8 cellular contexts compared by ENCODE assay signal in the genomic region with DNA sequence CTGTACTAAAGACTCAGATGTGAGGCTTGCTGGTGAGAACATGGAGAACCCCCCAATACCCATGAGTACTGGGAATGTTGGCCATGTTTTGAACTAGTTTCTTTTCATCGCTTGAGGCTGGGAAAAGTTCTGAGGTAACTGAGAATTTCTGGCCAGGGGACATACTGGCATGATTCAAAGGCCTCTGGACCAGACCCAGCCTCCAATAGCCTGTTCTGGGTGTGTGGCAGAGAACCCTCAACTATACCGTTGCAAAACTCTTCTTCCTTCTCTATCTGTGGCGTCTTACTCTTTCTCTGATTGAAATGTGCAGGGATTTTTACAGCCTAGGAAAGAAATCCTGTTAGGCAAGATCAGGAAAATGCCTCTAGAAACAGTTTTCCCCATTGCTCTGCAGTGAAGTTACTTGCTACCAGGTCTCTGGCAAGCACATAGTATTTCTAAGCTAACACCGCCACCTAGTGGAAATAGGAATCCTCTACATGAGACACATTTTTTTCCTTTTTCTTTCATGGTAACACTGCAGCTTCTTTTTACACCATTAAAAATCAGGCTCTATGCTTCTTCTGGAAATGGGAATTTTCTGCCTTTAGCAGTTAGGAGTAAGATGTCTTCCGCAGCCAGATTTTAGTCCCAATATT.
DNase-seq lines count a peak whose midpoint lies in the region; ATAC-seq, FAIRE-seq and TF ChIP-seq lines count a peak whose summit lies in the region.

No MANE protein-coding gene starts in this region.

- H3K4me1 ChIP-seq in CD4-positive, alpha-beta memory T cell (ENCODE audit: insufficient read depth, low read length): no peaks in the 10 kb centered on the region
- H3K4me1 ChIP-seq in mammary epithelial cell (ENCODE audit: insufficient read depth, low read length) (no peaks in the 10 kb centered on the region), keratinocyte (ENCODE audit: control insufficient read depth, extremely low read depth, insufficient read depth, low read length) (no peaks in the 10 kb centered on the region), suprapubic skin (no peaks in the 10 kb centered on the region)

- no peak overlapping the region for H3K27ac Mint-ChIP-seq in CD4-positive, alpha-beta memory T cell
- H3K27ac Mint-ChIP-seq in stimulated activated effector memory CD8-positive, alpha-beta T cell treated with anti-CD3 and anti-CD28 coated beads, Interleukin-12 subunit alpha, Interleukin-12 subunit beta, amount 100 ng/mL, for 72 hours: no peak overlapping the region

- no peaks in the 10 kb centered on the region for H3K27me3 ChIP-seq in CD4-positive, alpha-beta memory T cell (ENCODE audit: insufficient read depth, low read length)
- H3K27me3 ChIP-seq in HL-60 (ENCODE audit: insufficient read depth, poor library complexity, severe bottlenecking) (no peaks in the 10 kb centered on the region), mammary epithelial cell (ENCODE audit: insufficient read depth, low read length) (no peaks in the 10 kb centered on the region), keratinocyte (ENCODE audit: control insufficient read depth, extremely low read depth, insufficient read depth, low read length) (no peaks in the 10 kb centered on the region), suprapubic skin (no peaks in the 10 kb centered on the region)

- no peak for TF ChIP-seq EP300 in suprapubic skin (IDR thresholded peaks at IDR 0.05)

- dilution Hi-C loops in mammary epithelial cell (cut with HindIII; ENCODE audit: low sequenced_read_pairs): loop anchor here (5.0 kb wide), 2 partner anchors 66 to 271 kb away; no protein-coding TSS in a partner anchor
- dilution Hi-C loops in keratinocyte (cut with MboI; ENCODE audit: extremely low pct_ligation_motif_present, low sequenced_read_pairs): loop anchor here (25.0 kb wide), 1 partner anchor 271 kb away; the partner anchor contains the start of gene XIST

- peak; percentile 92 for ATAC-seq in GM18858 (IDR thresholded peaks at IDR 0.05; ENCODE audit: unreplicated experiment)
- no peak for ATAC-seq in stimulated activated effector memory CD8-positive, alpha-beta T cell treated with anti-CD3 and anti-CD28 coated beads, Interleukin-12 subunit alpha, Interleukin-12 subunit beta, amount 100 ng/mL, for 72 hours

- POLR2A ChIA-PET in CD4-positive, alpha-beta memory T cell (lab: Charles Lee; ENCODE audit: partially characterized antibody): no interaction called here

- DNase-seq in CD4-positive, alpha-beta memory T cell: peak in 4 of 5 donors; percentile 57 to 63 (median 60)
- DNase-seq in HL-60 (ENCODE audit: low read depth in 1 of 2, low spot score in 1 of 2) (peak; percentile 3 to 50), NCI-H748 (lab: John Stamatoyannopoulos, UW; ENCODE audit: unreplicated experiment) (peak; percentile 63), mammary epithelial cell (peak; percentile 40), keratinocyte (ENCODE audit: low read depth, low spot score) (no peak), suprapubic skin (ENCODE audit: low spot score in 2 of 2) (no peak)
- DNase-seq in stimulated activated effector memory CD8-positive, alpha-beta T cell treated with anti-CD3 and anti-CD28 coated beads, Interleukin-12 subunit alpha, Interleukin-12 subunit beta, amount 100 ng/mL, for 72 hours (ENCODE audit: low spot score in 2 of 2): no peak

- H3K4me3 Mint-ChIP-seq in CD4-positive, alpha-beta memory T cell: no peak overlapping the region
- H3K4me3 Mint-ChIP-seq in stimulated activated effector memory CD8-positive, alpha-beta T cell treated with anti-CD3 and anti-CD28 coated beads, Interleukin-12 subunit alpha, Interleukin-12 subunit beta, amount 100 ng/mL, for 72 hours: no peak overlapping the region

- no TSS peak for BruUV-seq in mammary epithelial cell (replicated peaks; lab: Mats Ljungman, UMichigan)

- in situ Hi-C loops in mammary epithelial cell (cut with MboI; ENCODE audit: low sequenced_read_pairs in 2 of 2): loop anchor here (5.0 to 25.0 kb wide), 2 partner anchors 121 to 276 kb away; no protein-coding TSS in a partner anchor

- H3K4me2 ChIP-seq in mammary epithelial cell (ENCODE audit: insufficient read depth, low read depth, low read length): no peak overlapping the region
- no peak overlapping the region for H3K4me2 ChIP-seq in keratinocyte (ENCODE audit: control insufficient read depth, extremely low read depth, insufficient read depth, low read depth, low read length)

- WGBS in mammary epithelial cell (ENCODE audit: low coverage, missing lambda C conversion rate): 8% methylated on average over 5 of the region's 5 CpGs
- 24% methylated on average over 5 of the region's 5 CpGs for WGBS in suprapubic skin

- peaks cover 0 to under 1% (median 0%) of the 10 kb centered on the region in 8 donors for H3K9me3 Mint-ChIP-seq in CD4-positive, alpha-beta memory T cell
- no peaks in the 10 kb centered on the region for H3K9me3 Mint-ChIP-seq in stimulated activated effector memory CD8-positive, alpha-beta T cell treated with anti-CD3 and anti-CD28 coated beads, Interleukin-12 subunit alpha, Interleukin-12 subunit beta, amount 100 ng/mL, for 72 hours

- H3K36me3 Mint-ChIP-seq in CD4-positive, alpha-beta memory T cell: no peaks in the 10 kb centered on the region
- H3K36me3 Mint-ChIP-seq in stimulated activated effector memory CD8-positive, alpha-beta T cell treated with anti-CD3 and anti-CD28 coated beads, Interleukin-12 subunit alpha, Interleukin-12 subunit beta, amount 100 ng/mL, for 72 hours: no peaks in the 10 kb centered on the region

- H3K79me2 ChIP-seq in mammary epithelial cell (ENCODE audit: insufficient read depth, low read length): no peaks in the 10 kb centered on the region
- no peaks in the 10 kb centered on the region for H3K79me2 ChIP-seq in keratinocyte (ENCODE audit: control insufficient read depth, insufficient read depth, low read length)

- H3K4me3 ChIP-seq in CD4-positive, alpha-beta memory T cell (ENCODE audit: low read length in 2 of 2): no peak overlapping the region
- H3K4me3 ChIP-seq in HL-60 (replicated peaks; ENCODE audit: insufficient read depth, low read length) (no peak overlapping the region), mammary epithelial cell (replicated peaks in 1 of 3; ENCODE audit: insufficient read depth in 1 of 3, low read depth in 2 of 3, low read length in 3 of 3) (no peak overlapping the region), keratinocyte (ENCODE audit: control insufficient read depth in 2 of 3, extremely low read depth in 1 of 3, insufficient read depth in 2 of 3, low read depth in 1 of 3, low read length in 3 of 3) (no peak overlapping the region), suprapubic skin (no peak overlapping the region)

- no peaks in the 10 kb centered on the region for H3K9me1 ChIP-seq in keratinocyte (ENCODE audit: control insufficient read depth, extremely low read depth, insufficient read depth, low read length)

- H3K9me3 ChIP-seq in CD4-positive, alpha-beta memory T cell (ENCODE audit: control insufficient read depth in 1 of 2, low read length in 2 of 2): no peaks in the 10 kb centered on the region
- H3K9me3 ChIP-seq in mammary epithelial cell (replicated peaks; ENCODE audit: insufficient read depth, low read length) (no peaks in the 10 kb centered on the region), keratinocyte (ENCODE audit: control insufficient read depth, low read depth, low read length) (no peaks in the 10 kb centered on the region), suprapubic skin (no peaks in the 10 kb centered on the region)

- H2AFZ ChIP-seq in mammary epithelial cell (ENCODE audit: low read depth, low read length) (no peak overlapping the region), keratinocyte (ENCODE audit: control insufficient read depth, low read length) (no peak overlapping the region)

- TF ChIP-seq CTCF in HL-60 (IDR thresholded peaks at IDR 0.05; ENCODE audit: insufficient read depth, low read length): peak; percentile 8
- TF ChIP-seq CTCF in mammary epithelial cell (conservative IDR thresholded peaks at IDR 0.05 in 1 of 2, IDR thresholded peaks at IDR 0.05 in 1 of 2; ENCODE audit: extremely low read depth in 1 of 2, insufficient read depth in 1 of 2, low read depth in 1 of 2, low read length in 2 of 2): peak; percentile 68 to 74
- peak; percentile 47 to 74 (median 55) for TF ChIP-seq CTCF in keratinocyte (optimal IDR thresholded peaks at IDR 0.05 in 1 of 3, IDR thresholded peaks at IDR 0.05 in 1 of 3, conservative IDR thresholded peaks at IDR 0.05 in 1 of 3; ENCODE audit: extremely low read depth in 1 of 3, insufficient read depth in 2 of 3, low read length in 3 of 3)
- TF ChIP-seq CTCF in suprapubic skin (IDR thresholded peaks at IDR 0.05): peak; percentile 36 to 71

- H3K27ac ChIP-seq in CD4-positive, alpha-beta memory T cell (ENCODE audit: low read depth, low read length): no peak overlapping the region
- H3K27ac ChIP-seq in HL-60 (replicated peaks): no peak overlapping the region
- no peak overlapping the region for H3K27ac ChIP-seq in mammary epithelial cell (ENCODE audit: insufficient read depth, low read depth, low read length)
- H3K27ac ChIP-seq in keratinocyte (ENCODE audit: control insufficient read depth, insufficient read depth, low read length): no peak overlapping the region
- no peak overlapping the region for H3K27ac ChIP-seq in suprapubic skin

- no peaks in the 10 kb centered on the region for H3K36me3 ChIP-seq in CD4-positive, alpha-beta memory T cell (ENCODE audit: insufficient read depth, low read length)
- no peaks in the 10 kb centered on the region for H3K36me3 ChIP-seq in mammary epithelial cell (ENCODE audit: insufficient read depth, low read length)
- no peaks in the 10 kb centered on the region for H3K36me3 ChIP-seq in keratinocyte (ENCODE audit: control insufficient read depth in 2 of 2, extremely low read depth in 1 of 2, insufficient read depth in 2 of 2, low read length in 2 of 2)
- no peaks in the 10 kb centered on the region for H3K36me3 ChIP-seq in suprapubic skin

- H3K4me1 Mint-ChIP-seq in CD4-positive, alpha-beta memory T cell: peaks cover 0 to 2% (median 0%) of the 10 kb centered on the region in 4 donors
- no peaks in the 10 kb centered on the region for H3K4me1 Mint-ChIP-seq in stimulated activated effector memory CD8-positive, alpha-beta T cell treated with anti-CD3 and anti-CD28 coated beads, Interleukin-12 subunit alpha, Interleukin-12 subunit beta, amount 100 ng/mL, for 72 hours

- CTCF ChIA-PET in CD4-positive, alpha-beta memory T cell (lab: Charles Lee; ENCODE audit: partially characterized antibody): interaction anchor here (1.7 to 4.2 kb wide), 3 partner anchors 12 to 279 kb away, joined by 4 to 22 read pairs (median 7); partner anchors contain the start of gene XIST
- CTCF ChIA-PET in mammary epithelial cell (lab: Charles Lee; ENCODE audit: low non-redundant PET): interaction anchor here (0.8 kb wide), 1 partner anchor 14 kb away, joined by 7 read pairs; no protein-coding TSS in a partner anchor

- TF ChIP-seq POLR2A in suprapubic skin (IDR thresholded peaks at IDR 0.05): no peak

- H3K9ac ChIP-seq in mammary epithelial cell (ENCODE audit: insufficient read depth, low read length) (no peak overlapping the region), keratinocyte (ENCODE audit: control insufficient read depth, extremely low read depth, insufficient read depth, low read length) (no peak overlapping the region)

- intact Hi-C loops in CD4-positive, alpha-beta memory T cell (cut with micrococcal nuclease): loop anchor here (1.0 to 10.0 kb wide), 2 partner anchors 211 to 1048 kb away; no protein-coding TSS in a partner anchor
- intact Hi-C loops in mammary epithelial cell (cut with micrococcal nuclease): loop anchor here (1.0 to 2.0 kb wide), 4 partner anchors 118 to 278 kb away; no protein-coding TSS in a partner anchor

- no peaks in the 10 kb centered on the region for H3K27me3 Mint-ChIP-seq in CD4-positive, alpha-beta memory T cell

- H4K20me1 ChIP-seq in mammary epithelial cell (ENCODE audit: insufficient read depth, low read length) (no peaks in the 10 kb centered on the region), keratinocyte (ENCODE audit: control insufficient read depth, extremely low read depth, insufficient read depth, low read length) (no peaks in the 10 kb centered on the region)

- FAIRE-seq in keratinocyte (lab: Jason Lieb, UNC): peak; percentile 88

Comparison
In these comparisons a context has a peak if more than half of its experiments do, and no peak if none do; other contexts are left out.
1. DNase-seq: peak in CD4-positive, alpha-beta memory T cell (4 of 5), HL-60 (2 of 2), NCI-H748 (single experiment) and mammary epithelial cell (single experiment); none in keratinocyte (single experiment), suprapubic skin (0 of 2) and stimulated activated effector memory CD8-positive, alpha-beta T cell treated with anti-CD3 and anti-CD28 coated beads, Interleukin-12 subunit alpha, Interleukin-12 subunit beta, amount 100 ng/mL, for 72 hours (0 of 2).
2. CTCF ChIP-seq: peak in every context shown above with its lines; median percentile 71 in mammary epithelial cell; 55 in keratinocyte; 54 in suprapubic skin; 8 in HL-60.